In genomic region chr1:203486618-203487370, GRCh38 we compare ENCODE assay signal across 11 cellular contexts. TPM values are rescaled to one million over a fixed set of nuclear protein-coding genes. Genes with fewer than 3 reads are reported as not detected.
DNase-seq lines count a peak whose midpoint lies in the region; ATAC-seq and TF ChIP-seq lines count a peak whose summit lies in the region.
"Had no signal": no experiment of that assay in that cellular context is flagged by ENCODE, and none has a peak within 500 bp of the region (broad histone marks: within the 10 kb centered on the region; RNA-seq: fewer than 3 reads in every experiment).

No MANE protein-coding gene starts in this region.

- no peak overlapping the region for H2AFZ ChIP-seq in OCI-LY1 (ENCODE audit: low read length)

- no peaks in the 10 kb centered on the region for H3K9me3 ChIP-seq in OCI-LY1 (ENCODE audit: low read length)

- H3K4me3 Mint-ChIP-seq in effector memory CD8-positive, alpha-beta T cell, result peak overlapping the region; percentile 81 to 83
- peak overlapping the region; percentile 74 for H3K4me3 Mint-ChIP-seq in nephron progenitor cell

- ATAC-seq in effector memory CD8-positive, alpha-beta T cell (replicated peaks), result no peak
- no peak for ATAC-seq in HG03342 (IDR thresholded peaks at IDR 0.05; ENCODE audit: unreplicated experiment)

- peak overlapping the region; percentile 69 for H3K4me2 ChIP-seq in OCI-LY1 (ENCODE audit: low read length)

- H3K27ac ChIP-seq in OCI-LY1 (ENCODE audit: low read depth, low read length, poor library complexity, severe bottlenecking), result peak overlapping the region; percentile 78

- DNase-seq in AG10803 (ENCODE audit: low read depth) (peak; percentile 44), nephron progenitor cell (no peak), hippocampal formation (lab: John Stamatoyannopoulos, UW) (no peak), NCI-H748 (lab: John Stamatoyannopoulos, UW; ENCODE audit: unreplicated experiment) (no peak), H4 (ENCODE audit: low spot score) (no peak)
- DNase-seq in effector memory CD8-positive, alpha-beta T cell, result no peak

- no peaks in the 10 kb centered on the region for H3K36me3 Mint-ChIP-seq in effector memory CD8-positive, alpha-beta T cell (ENCODE audit: insufficient read depth)
- H3K36me3 Mint-ChIP-seq in nephron progenitor cell (ENCODE audit: low read depth), result no peaks in the 10 kb centered on the region

- H4K20me1 ChIP-seq in OCI-LY1 (ENCODE audit: insufficient read depth, low read length), result no peaks in the 10 kb centered on the region

- no peaks in the 10 kb centered on the region for H3K27me3 ChIP-seq in OCI-LY1 (ENCODE audit: insufficient read depth, low read length)

- H3K4me3 ChIP-seq in AG10803 (ENCODE audit: low read length) (peak overlapping the region; percentile 39), OCI-LY1 (ENCODE audit: low read depth, low read length, poor library complexity, severe bottlenecking) (peak overlapping the region; percentile 53)
- H3K4me3 ChIP-seq: lung had no signal

- H3K79me2 ChIP-seq in OCI-LY1 (ENCODE audit: insufficient read depth, low read length), result no peaks in the 10 kb centered on the region

- no peaks in the 10 kb centered on the region for H3K9me3 Mint-ChIP-seq in effector memory CD8-positive, alpha-beta T cell
- no peaks in the 10 kb centered on the region for H3K9me3 Mint-ChIP-seq in nephron progenitor cell

- no peak for TF ChIP-seq CTCF in AG10803 (conservative IDR thresholded peaks at IDR 0.05; ENCODE audit: low read length)
- no peak for TF ChIP-seq CTCF in OCI-LY1 (IDR thresholded peaks at IDR 0.05; ENCODE audit: low read length)
- TF ChIP-seq CTCF in nephron progenitor cell (IDR thresholded peaks at IDR 0.05), result no peak

- H3K36me3 ChIP-seq in OCI-LY1 (ENCODE audit: insufficient read depth, low read length), result no peaks in the 10 kb centered on the region; the same call in 1 of the 2 replicates

- H3K4me1 ChIP-seq in OCI-LY1 (ENCODE audit: insufficient read depth, low read length, severe bottlenecking), result peaks cover 55% of the 10 kb centered on the region

- peaks cover 3 to 6% of the 10 kb centered on the region in 2 donors for H3K4me1 Mint-ChIP-seq in effector memory CD8-positive, alpha-beta T cell (ENCODE audit: low read depth in 2 of 2)
- peaks cover 35% of the 10 kb centered on the region for H3K4me1 Mint-ChIP-seq in nephron progenitor cell

- H3F3A ChIP-seq in OCI-LY1 (ENCODE audit: insufficient read depth, low read length), result no peaks in the 10 kb centered on the region

- H3K27me3 Mint-ChIP-seq in effector memory CD8-positive, alpha-beta T cell, result peaks cover 10 to 12% of the 10 kb centered on the region in 2 donors
- peaks cover 20% of the 10 kb centered on the region for H3K27me3 Mint-ChIP-seq in nephron progenitor cell (ENCODE audit: low read depth, poor library complexity)

- H3K9ac ChIP-seq in OCI-LY1 (ENCODE audit: low read length), result peak overlapping the region; percentile 61

- H3K27ac Mint-ChIP-seq in effector memory CD8-positive, alpha-beta T cell, result peak overlapping the region; percentile 65 to 78
- no peak overlapping the region for H3K27ac Mint-ChIP-seq in nephron progenitor cell

- no peaks in the 10 kb centered on the region for H3K9me2 ChIP-seq in OCI-LY1 (ENCODE audit: low read depth, low read length)

RNA-seq across cellular contexts. Expression of gene OPTC, which starts 7.2 kb away (rescaled TPM):
- not detected in 2 replicates for total RNA-seq in H4 (2014; rRNA removed; shearing (Covaris generic))
- total RNA-seq: lung, NCI-H460, ureter had no signal

RNA-seq across cellular contexts. Expression of gene PRELP, which starts 11.2 kb away (rescaled TPM):
- not detected in 2 replicates for total RNA-seq in H4 (2014; rRNA removed; shearing (Covaris generic))
- total RNA-seq: NCI-H460 had no signal
